In genomic region chr2:146927080-146927714, GRCh38 we compare ENCODE assay signal across 8 cellular contexts.
DNase-seq lines count a peak whose midpoint lies in the region; ATAC-seq and TF ChIP-seq lines count a peak whose summit lies in the region.

No MANE protein-coding gene starts in this region.

- peak; percentile 39; the same call in 1 of the 2 replicates for TF ChIP-seq CTCF in LNCAP (IDR thresholded peaks at IDR 0.05)

- no peak overlapping the region for H3K4me3 Mint-ChIP-seq in stimulated activated memory B cell treated with anti-CD40 and anti-IgM and Interleukin-4, amounts not matched to agents 10 μg/mL and 1 μg/mL and 100 μg/mL, for 72 hours

- peaks cover 6% of the 10 kb centered on the region for H3K4me1 Mint-ChIP-seq in stimulated activated memory B cell treated with anti-CD40 and anti-IgM and Interleukin-4, amounts not matched to agents 10 μg/mL and 1 μg/mL and 100 μg/mL, for 72 hours

- no peak overlapping the region for H3K27ac Mint-ChIP-seq in stimulated activated memory B cell treated with anti-CD40 and anti-IgM and Interleukin-4, amounts not matched to agents 10 μg/mL and 1 μg/mL and 100 μg/mL, for 72 hours

- no peaks in the 10 kb centered on the region for H3K9me3 Mint-ChIP-seq in stimulated activated memory B cell treated with anti-CD40 and anti-IgM and Interleukin-4, amounts not matched to agents 10 μg/mL and 1 μg/mL and 100 μg/mL, for 72 hours

- H3K36me3 Mint-ChIP-seq in stimulated activated memory B cell treated with anti-CD40 and anti-IgM and Interleukin-4, amounts not matched to agents 10 μg/mL and 1 μg/mL and 100 μg/mL, for 72 hours = no peaks in the 10 kb centered on the region

- DNase-seq in GM04503 (ENCODE audit: low read depth) (peak; percentile 7), amniotic epithelial cell (ENCODE audit: low read depth) (peak; percentile 80), iPS DF 4.7 (ENCODE audit: extremely low read depth, low spot score) (peak; percentile 41)

- ATAC-seq in stimulated activated memory B cell treated with anti-CD40 and anti-IgM and Interleukin-4, amounts not matched to agents 10 μg/mL and 1 μg/mL and 100 μg/mL, for 72 hours = peak; percentile 41
- ATAC-seq in GM21528 (IDR thresholded peaks at IDR 0.05; ENCODE audit: low FRiP score, unreplicated experiment) (no peak), HG03521 (IDR thresholded peaks at IDR 0.05; ENCODE audit: unreplicated experiment) (no peak)
- ATAC-seq in activated CD4-positive, CD25-positive, alpha-beta regulatory T cell treated with anti-CD3 and anti-CD28 coated beads, Interleukin-2, amount 50 U/mL, for 24 hours = no peak

- peaks cover 22% of the 10 kb centered on the region for H3K27me3 Mint-ChIP-seq in stimulated activated memory B cell treated with anti-CD40 and anti-IgM and Interleukin-4, amounts not matched to agents 10 μg/mL and 1 μg/mL and 100 μg/mL, for 72 hours

Comparison
In these comparisons a context has a peak if more than half of its experiments do, and no peak if none do; other contexts are left out.
1. DNase-seq: peak in every context shown above with its lines; median percentile 80 in amniotic epithelial cell; 41 in iPS DF 4.7; 7 in GM04503.